Comparison of ENCODE assay signal across 8 cellular contexts in the genomic region with DNA sequence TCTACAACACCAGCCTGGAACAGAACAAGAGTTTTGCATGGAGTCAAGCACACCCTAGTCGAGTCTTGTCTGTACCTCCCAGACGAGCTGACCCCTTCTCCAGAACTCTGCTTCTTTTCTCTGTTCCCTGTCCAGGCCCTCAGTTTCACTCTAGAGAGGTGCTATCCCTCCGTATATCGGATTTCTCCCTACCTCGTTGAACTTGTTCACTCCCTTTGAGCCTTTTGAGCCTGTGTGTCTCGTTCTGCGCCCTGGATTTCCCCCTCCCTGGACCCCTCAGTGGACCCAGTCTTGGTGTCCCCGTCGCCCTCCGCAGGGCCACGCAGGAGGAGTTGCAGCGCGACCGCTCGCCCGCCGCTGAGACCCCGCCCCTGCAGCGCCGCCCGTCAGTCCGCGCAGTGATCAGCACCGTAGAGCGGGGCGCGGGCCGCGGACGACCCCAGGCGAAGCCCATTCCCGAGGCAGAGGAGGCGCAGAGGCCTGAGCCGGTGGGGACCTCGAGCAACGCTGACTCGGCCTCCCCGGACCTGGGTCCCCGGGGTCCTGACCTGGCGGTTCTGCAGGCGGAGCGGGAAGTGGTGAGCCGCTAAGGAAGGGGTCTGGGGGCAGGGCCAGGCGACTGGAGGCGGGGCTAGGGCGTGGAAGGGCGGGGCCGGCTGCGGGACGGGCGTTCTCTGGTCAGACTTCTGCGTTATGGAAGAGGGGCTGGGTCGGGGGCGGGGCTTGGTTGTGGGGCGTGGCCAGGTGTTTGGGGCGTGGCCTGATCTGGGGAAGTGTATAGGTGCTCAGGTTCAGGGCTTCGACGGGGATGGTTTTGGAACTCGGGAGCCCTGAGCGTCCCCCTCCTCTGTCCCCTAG. TPM values are rescaled to one million over a fixed set of nuclear protein-coding genes. Genes with fewer than 3 reads are reported as not detected.
DNase-seq lines count a peak whose midpoint lies in the region; ATAC-seq and TF ChIP-seq lines count a peak whose summit lies in the region.

No MANE protein-coding gene starts in this region.

- no peaks in the 10 kb centered on the region for H3K36me3 ChIP-seq in cardiac muscle cell

- H3K9me3 ChIP-seq in cardiac muscle cell (ENCODE audit: low read depth): no peaks in the 10 kb centered on the region

- DNase-seq in A172 (ENCODE audit: low spot score) (peak; percentile 63), SK-MEL-5 (ENCODE audit: low read depth, low spot score) (peak; percentile 90), cardiac muscle cell (ENCODE audit: low read depth in 1 of 2, low spot score in 1 of 2) (peak; percentile 79 to 80), retina (peak; percentile 83), superior temporal gyrus (ENCODE audit: extremely low spot score) (no peak)
- DNase-seq in Jurkat, Clone E6-1 (ENCODE audit: low read depth, low spot score): peak; percentile 83
- peak; percentile 82 for DNase-seq in activated gamma-delta T cell treated with anti-CD3 and anti-CD28 coated beads, Interleukin-2, amount 50 U/mL, for 16 hours (ENCODE audit: low read depth)

- H3K4me1 ChIP-seq in cardiac muscle cell (ENCODE audit: low read depth): peaks cover 5% of the 10 kb centered on the region

- no peak overlapping the region for H3K27ac ChIP-seq in cardiac muscle cell

- peaks cover 74% of the 10 kb centered on the region for H3K27me3 ChIP-seq in cardiac muscle cell

- H3K4me3 ChIP-seq in Jurkat, Clone E6-1 (ENCODE audit: low read length): peak overlapping the region; percentile 61
- peak overlapping the region; percentile 46 for H3K4me3 ChIP-seq in cardiac muscle cell

- peak; percentile 65 for ATAC-seq in GM19043 (IDR thresholded peaks at IDR 0.05; ENCODE audit: low read depth, unreplicated experiment)

- TF ChIP-seq CTCF in cardiac muscle cell (IDR thresholded peaks at IDR 0.05; ENCODE audit: low read depth, low read length): no peak

- in situ Hi-C loops in SK-MEL-5 (cut with HindIII; ENCODE audit: low pct_unique_long_range_greater_than_20kb, low sequenced_read_pairs): no loop called here

RNA-seq across cellular contexts. Expression of a gene that starts 5.5 kb away (rescaled TPM):
- total RNA-seq in A172 (2014; rRNA removed; shearing (Covaris generic)): 4.0 and 9.8 TPM in 2 replicates
- polyA plus RNA-seq in Jurkat, Clone E6-1 (2012; ENCODE audit: insufficient read depth, insufficient read length): 10.8 TPM
- 8.1 and 8.7 TPM in 2 replicates for total RNA-seq in SK-MEL-5 (2014; rRNA removed; shearing (Covaris generic))
- 5.6 and 9.7 TPM in 2 replicates for polyA plus RNA-seq in SK-MEL-5 (2015; cell fraction: cytosol; rRNA removed)
- 11.6 and 14.7 TPM in 2 replicates for polyA plus RNA-seq in SK-MEL-5 (2015; cell fraction: nucleus; rRNA removed)
- 2.0 and 3.9 TPM in 2 replicates for total RNA-seq in cardiac muscle cell
- 1.1 and 1.2 TPM in 2 replicates for polyA plus RNA-seq in cardiac muscle cell

RNA-seq across cellular contexts. Expression of a gene that starts 18.2 kb away (rescaled TPM):
- 10.0 and 11.2 TPM in 2 replicates for total RNA-seq in A172 (2014; rRNA removed; shearing (Covaris generic))
- polyA plus RNA-seq in Jurkat, Clone E6-1 (2012; ENCODE audit: insufficient read depth, insufficient read length): 7.5 TPM
- total RNA-seq in SK-MEL-5 (2014; rRNA removed; shearing (Covaris generic)): 18.1 and 20.7 TPM in 2 replicates
- 18.2 and 24.7 TPM in 2 replicates for polyA plus RNA-seq in SK-MEL-5 (2015; cell fraction: cytosol; rRNA removed)
- polyA plus RNA-seq in SK-MEL-5 (2015; cell fraction: nucleus; rRNA removed): 44.7 and 49.7 TPM in 2 replicates
- total RNA-seq in cardiac muscle cell: 31.9 and 41.0 TPM in 2 replicates
- 23.7 and 27.4 TPM in 2 replicates for polyA plus RNA-seq in cardiac muscle cell

RNA-seq across cellular contexts. Expression of a gene that starts 36.3 kb away (rescaled TPM):
- total RNA-seq in A172 (2014; rRNA removed; shearing (Covaris generic)): 85.7 and 87.4 TPM in 2 replicates
- polyA plus RNA-seq in Jurkat, Clone E6-1 (2012; ENCODE audit: insufficient read depth, insufficient read length): 73.2 TPM
- total RNA-seq in SK-MEL-5 (2014; rRNA removed; shearing (Covaris generic)): 30.0 and 35.1 TPM in 2 replicates
- 45.1 and 58.9 TPM in 2 replicates for polyA plus RNA-seq in SK-MEL-5 (2015; cell fraction: cytosol; rRNA removed)
- 361 and 441 TPM in 2 replicates for polyA plus RNA-seq in SK-MEL-5 (2015; cell fraction: nucleus; rRNA removed)
- total RNA-seq in cardiac muscle cell: 107 and 120 TPM in 2 replicates
- polyA plus RNA-seq in cardiac muscle cell: 32.9 and 38.0 TPM in 2 replicates

RNA-seq across cellular contexts. Expression of a gene that starts 43.1 kb away (rescaled TPM):
- total RNA-seq in A172 (2014; rRNA removed; shearing (Covaris generic)): 0.07 and 0.48 TPM in 2 replicates
- polyA plus RNA-seq in Jurkat, Clone E6-1 (2012; ENCODE audit: insufficient read depth, insufficient read length): not detected
- not detected in 2 replicates for total RNA-seq in SK-MEL-5 (2014; rRNA removed; shearing (Covaris generic))
- polyA plus RNA-seq in SK-MEL-5 (2015; cell fraction: cytosol; rRNA removed): 0.24 TPM in 1 of 2 replicates, not detected in the other
- not detected in 2 replicates for polyA plus RNA-seq in SK-MEL-5 (2015; cell fraction: nucleus; rRNA removed)
- 0.42 and 1.7 TPM in 2 replicates for total RNA-seq in cardiac muscle cell
- 0.24 TPM in 1 of 2 replicates, not detected in the other for polyA plus RNA-seq in cardiac muscle cell
